Comparison of ENCODE assay signal across 19 cellular contexts in genomic region chr6:5345324-5345723, GRCh38.
"Had no signal": no experiment of that assay in that cellular context is flagged by ENCODE, and none has a peak within 500 bp of the region (broad histone marks: within the 10 kb centered on the region; RNA-seq: fewer than 3 reads in every experiment).

No MANE protein-coding gene starts in this region.

- H3K4me1 ChIP-seq: SJCRH30 had no signal

- H3K36me3 ChIP-seq: MG63, SJCRH30 had no signal

- H3K9me3 ChIP-seq: MG63, SJCRH30 had no signal

- H3K27me3 ChIP-seq: MG63, SJCRH30 had no signal

- H3K27ac ChIP-seq: SJCRH30 had no signal

- H3K4me3 ChIP-seq: MG63, SJCRH30 had no signal

- ATAC-seq: Panc1, PC-3, Right ventricle myocardium inferior, SK-N-SH treated with all-trans-retinoic acid at 6 μM for 48 hours had no signal

- DNase-seq: Karpas-422, KBM-7, MG63, NCI-H1092 treated with DMSO at 0.1 percent for 48 hours, NCI-H1436, NCI-H1694, NCI-H187 treated with DMSO at 0.1 percent for 48 hours, NCI-H2081, NCI-H2107, NCI-H524, NCI-H526 treated with DMSO at 0.1 percent for 48 hours, NCI-H748 treated with DMSO at 0.1 percent for 48 hours, PC-3, SHP77 treated with DMSO at 0.1 percent for 48 hours, SJCRH30, T-helper 1 cell had no signal
